8 cellular contexts compared by ENCODE assay signal in the genomic region with DNA sequence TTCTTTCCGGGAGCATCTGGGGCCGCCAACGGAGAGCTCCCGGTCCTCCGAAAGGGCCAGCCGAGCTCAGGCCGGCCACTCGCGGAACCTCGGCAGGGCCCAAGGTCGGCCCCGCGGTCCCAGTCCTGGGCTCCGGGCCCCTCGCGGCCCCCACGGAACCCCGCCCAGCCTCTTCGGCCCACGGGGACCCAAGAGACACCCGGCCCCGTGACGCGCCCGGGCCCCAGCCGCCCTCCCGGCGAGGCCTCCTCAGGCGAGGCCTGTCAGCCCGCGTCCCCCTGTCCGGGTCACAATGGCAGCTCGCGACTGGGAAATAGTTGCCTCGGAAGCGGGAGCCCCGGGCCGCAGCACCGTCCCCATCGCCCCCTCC. TPM values are rescaled to one million over a fixed set of nuclear protein-coding genes. Genes with fewer than 3 reads are reported as not detected.
A peak's percentile ranks its signal among the peaks of the same experiment; 100 is the strongest.
DNase-seq lines count a peak whose midpoint lies in the region; ATAC-seq and TF ChIP-seq lines count a peak whose summit lies in the region.
"Not testable (repeated sequence)": the region's sequence is repeated elsewhere in the genome, so short reads cannot be mapped to it uniquely, and the experiment has no call there.

No MANE protein-coding gene starts in this region.

- H3K27ac ChIP-seq in CD4-positive, alpha-beta memory T cell (ENCODE audit: low read depth, low read length), result peak overlapping the region; percentile 73
- not testable (repeated sequence) for H3K27ac ChIP-seq in Panc1 (ENCODE audit: low read length)
- peak overlapping the region; percentile 82 to 85 for H3K27ac ChIP-seq in mucosa of rectum (ENCODE audit: low read depth in 2 of 2, low read length in 2 of 2)

- H3K9ac ChIP-seq in mucosa of rectum (ENCODE audit: low read depth in 1 of 2, low read length in 2 of 2), result peak overlapping the region; percentile 47 to 81

- intact Hi-C loops in CD4-positive, alpha-beta memory T cell (cut with micrococcal nuclease), result loop anchor here (2.0 kb wide), 1 partner anchor 49 kb away; a partner anchor contains a TSS
- intact Hi-C loops in Panc1 (cut with micrococcal nuclease; ENCODE audit: unreplicated experiment), result not testable (repeated sequence)

- peak overlapping the region in 1 of 2 donors; percentile 50 for H3K4me3 ChIP-seq in CD4-positive, alpha-beta memory T cell (ENCODE audit: low read length in 2 of 2)
- H3K4me3 ChIP-seq in Panc1 (ENCODE audit: low read depth in 2 of 2, low read length in 2 of 2) (peak overlapping the region; percentile 58 to 65), fibroblast of pulmonary artery (replicated peaks; ENCODE audit: low read depth, low read length) (peak overlapping the region; percentile 61), mucosa of rectum (ENCODE audit: low read length in 2 of 2) (peak overlapping the region; percentile 71 to 73)

- not testable (repeated sequence) for TF ChIP-seq CTCF in Panc1 (IDR thresholded peaks at IDR 0.05); fibroblast of pulmonary artery (IDR thresholded peaks at IDR 0.05; ENCODE audit: low read length, missing control alignments)

- not testable (repeated sequence) for BruUV-seq in Panc1 (replicated peaks; lab: Mats Ljungman, UMichigan)

- POLR2A ChIA-PET in CD4-positive, alpha-beta memory T cell (lab: Charles Lee; ENCODE audit: partially characterized antibody), result interaction anchor here (1.0 to 1.1 kb wide), 2 partner anchors 39 to 49 kb away, joined by 3 to 5 read pairs; no protein-coding TSS in a partner anchor
- POLR2A ChIA-PET in Panc1 (lab: Charles Lee); activated naive CD8-positive, alpha-beta T cell treated with anti-CD3 and anti-CD28 coated beads, Interleukin-2, amount 10 ng/mL, durations not matched to agents 7 days and 5 days (lab: Charles Lee): not testable (repeated sequence)

- H3K9me3 Mint-ChIP-seq in CD4-positive, alpha-beta memory T cell; activated naive CD8-positive, alpha-beta T cell treated with anti-CD3 and anti-CD28 coated beads, Interleukin-2, amount 10 ng/mL, durations not matched to agents 7 days and 5 days; stimulated activated naive CD8-positive, alpha-beta T cell treated with anti-CD3 and anti-CD28 coated beads, Interleukin-15, Interleukin-2, amounts not matched to agents 100 ng/mL and 50 ng/mL, for 24 hours: not testable (repeated sequence)

- ATAC-seq in GM21447 (IDR thresholded peaks at IDR 0.05; ENCODE audit: unreplicated experiment), result peak; percentile 10
- ATAC-seq in HG03095 (IDR thresholded peaks at IDR 0.05; ENCODE audit: unreplicated experiment), result peak; percentile 21
- ATAC-seq in Panc1, result peak; percentile 47
- not testable (repeated sequence) for ATAC-seq in activated naive CD8-positive, alpha-beta T cell treated with anti-CD3 and anti-CD28 coated beads, Interleukin-2, amount 10 ng/mL, durations not matched to agents 7 days and 5 days (ENCODE audit: low read depth)

- not testable (repeated sequence) for H3K36me3 ChIP-seq in CD4-positive, alpha-beta memory T cell (ENCODE audit: insufficient read depth, low read length); Panc1 (ENCODE audit: control insufficient read depth, insufficient read depth, low read length); mucosa of rectum (ENCODE audit: control insufficient read depth in 2 of 2, insufficient read depth in 2 of 2, low read length in 2 of 2)

- DNase-seq in CD4-positive, alpha-beta memory T cell; Panc1 (ENCODE audit: low read depth, low spot score); activated naive CD8-positive, alpha-beta T cell treated with anti-CD3 and anti-CD28 coated beads, Interleukin-2, amount 10 ng/mL, durations not matched to agents 7 days and 5 days; fibroblast of pulmonary artery (ENCODE audit: low read depth): not testable (repeated sequence)

- not testable (repeated sequence) for H3K36me3 Mint-ChIP-seq in CD4-positive, alpha-beta memory T cell; activated naive CD8-positive, alpha-beta T cell treated with anti-CD3 and anti-CD28 coated beads, Interleukin-2, amount 10 ng/mL, durations not matched to agents 7 days and 5 days; stimulated activated naive CD8-positive, alpha-beta T cell treated with anti-CD3 and anti-CD28 coated beads, Interleukin-15, Interleukin-2, amounts not matched to agents 100 ng/mL and 50 ng/mL, for 24 hours (ENCODE audit: low read depth)

- peaks cover 3 to 11% (median 8%) of the 10 kb centered on the region in 4 donors for H3K4me1 Mint-ChIP-seq in CD4-positive, alpha-beta memory T cell
- not testable (repeated sequence) for H3K4me1 Mint-ChIP-seq in activated naive CD8-positive, alpha-beta T cell treated with anti-CD3 and anti-CD28 coated beads, Interleukin-2, amount 10 ng/mL, durations not matched to agents 7 days and 5 days
- peaks cover 14% of the 10 kb centered on the region for H3K4me1 Mint-ChIP-seq in stimulated activated naive CD8-positive, alpha-beta T cell treated with anti-CD3 and anti-CD28 coated beads, Interleukin-15, Interleukin-2, amounts not matched to agents 100 ng/mL and 50 ng/mL, for 24 hours (ENCODE audit: low read depth)

- peak overlapping the region in 3 of 7 donors; percentile 90 to 95 (median 93) for H3K27ac Mint-ChIP-seq in CD4-positive, alpha-beta memory T cell
- not testable (repeated sequence) for H3K27ac Mint-ChIP-seq in activated naive CD8-positive, alpha-beta T cell treated with anti-CD3 and anti-CD28 coated beads, Interleukin-2, amount 10 ng/mL, durations not matched to agents 7 days and 5 days; stimulated activated naive CD8-positive, alpha-beta T cell treated with anti-CD3 and anti-CD28 coated beads, Interleukin-15, Interleukin-2, amounts not matched to agents 100 ng/mL and 50 ng/mL, for 24 hours

- not testable (repeated sequence) for H3K27me3 ChIP-seq in CD4-positive, alpha-beta memory T cell (ENCODE audit: insufficient read depth, low read length); Panc1 (ENCODE audit: control insufficient read depth, insufficient read depth, low read length); mucosa of rectum (ENCODE audit: control insufficient read depth in 2 of 2, insufficient read depth in 2 of 2, low read length in 2 of 2)

- H3K9me3 ChIP-seq in CD4-positive, alpha-beta memory T cell (ENCODE audit: control insufficient read depth in 1 of 2, low read length in 2 of 2); Panc1 (ENCODE audit: control insufficient read depth, insufficient read depth, low read depth, low read length); mucosa of rectum (ENCODE audit: control insufficient read depth in 2 of 2, low read length in 2 of 2): not testable (repeated sequence)

- H3K4me3 Mint-ChIP-seq in CD4-positive, alpha-beta memory T cell, result peak overlapping the region; percentile 88 to 94 (median 91)
- H3K4me3 Mint-ChIP-seq in activated naive CD8-positive, alpha-beta T cell treated with anti-CD3 and anti-CD28 coated beads, Interleukin-2, amount 10 ng/mL, durations not matched to agents 7 days and 5 days, result peak overlapping the region; percentile 83
- H3K4me3 Mint-ChIP-seq in stimulated activated naive CD8-positive, alpha-beta T cell treated with anti-CD3 and anti-CD28 coated beads, Interleukin-15, Interleukin-2, amounts not matched to agents 100 ng/mL and 50 ng/mL, for 24 hours, result peak overlapping the region; percentile 84

- CTCF ChIA-PET in CD4-positive, alpha-beta memory T cell (lab: Charles Lee; ENCODE audit: partially characterized antibody); Panc1 (lab: Charles Lee): not testable (repeated sequence)

- H3K27me3 Mint-ChIP-seq in CD4-positive, alpha-beta memory T cell; activated naive CD8-positive, alpha-beta T cell treated with anti-CD3 and anti-CD28 coated beads, Interleukin-2, amount 10 ng/mL, durations not matched to agents 7 days and 5 days; stimulated activated naive CD8-positive, alpha-beta T cell treated with anti-CD3 and anti-CD28 coated beads, Interleukin-15, Interleukin-2, amounts not matched to agents 100 ng/mL and 50 ng/mL, for 24 hours: not testable (repeated sequence)

- not testable (repeated sequence) for H3K4me1 ChIP-seq in CD4-positive, alpha-beta memory T cell (ENCODE audit: insufficient read depth, low read length); Panc1 (ENCODE audit: control insufficient read depth, insufficient read depth, low read length); mucosa of rectum (ENCODE audit: control insufficient read depth in 2 of 2, insufficient read depth in 2 of 2, low read length in 2 of 2)

- in situ Hi-C loops in Panc1 (cut with HindIII; ENCODE audit: low pct_unique_long_range_greater_than_20kb, low sequenced_read_pairs), result not testable (repeated sequence)

RNA-seq across cellular contexts. Expression of a gene that starts 48.8 kb away (rescaled TPM):
- 10 to 100 TPM; 35.6 to 37.0 TPM for total RNA-seq in CD4-positive, alpha-beta memory T cell
- 10 to 100 TPM in 1 of 2 donors, 1 to 10 TPM in 1; 4.4 to 11.9 TPM for polyA plus RNA-seq in CD4-positive, alpha-beta memory T cell
- 26.9 TPM for total RNA-seq in Panc1 (2021; ENCODE audit: unreplicated experiment)
- polyA plus RNA-seq in Panc1 (2012; ENCODE audit: insufficient read length), result 18.9 TPM
- total RNA-seq in activated naive CD8-positive, alpha-beta T cell treated with anti-CD3 and anti-CD28 coated beads, Interleukin-2, amount 10 ng/mL, durations not matched to agents 7 days and 5 days, result 10 to 100 TPM; 22.7 to 26.1 TPM
